ENCODE assay signal across 34 cellular contexts in the genomic region with DNA sequence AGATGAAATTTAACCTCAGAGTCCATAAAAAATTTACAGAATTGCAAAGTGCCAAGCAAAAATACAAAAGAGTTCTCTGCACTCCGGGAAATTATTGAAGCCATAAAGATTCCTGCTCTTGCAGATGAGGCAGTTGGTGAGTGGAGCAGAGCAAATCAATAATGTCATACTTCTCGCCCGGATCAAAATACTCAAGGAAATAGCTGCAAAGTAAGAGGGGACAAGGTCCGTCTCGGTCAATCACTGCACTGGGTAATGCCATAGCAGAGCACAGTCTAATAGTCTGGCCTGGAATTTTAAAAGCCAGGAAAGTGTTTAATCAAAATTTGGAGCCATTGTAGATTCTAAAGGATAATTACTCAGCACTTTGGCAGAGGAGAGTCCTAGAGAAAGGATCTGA. TPM values are rescaled to one million over a fixed set of nuclear protein-coding genes. Genes with fewer than 3 reads are reported as not detected.
"Had no signal": no experiment of that assay in that cellular context is flagged by ENCODE, and none has a peak within 500 bp of the region (broad histone marks: within the 10 kb centered on the region; RNA-seq: fewer than 3 reads in every experiment).

No MANE protein-coding gene starts in this region.

- H3K27me3 ChIP-seq: esophagus squamous epithelium, gastroesophageal sphincter had no signal

- DNase-seq: activated CD4-positive, alpha-beta memory T cell treated with anti-CD3 and anti-CD28 coated beads, Interleukin-2, amount 10 ng/mL, durations not matched to agents 7 days and 5 days; activated CD4-positive, alpha-beta T cell treated with anti-CD3 and anti-CD28 coated beads for 1 hour; activated CD4-positive, alpha-beta T cell treated with anti-CD3 and anti-CD28 coated beads for 4 hours; activated CD4-positive, alpha-beta T cell treated with anti-CD3 and anti-CD28 coated beads, Interleukin-2, amount 10 ng/mL, durations not matched to agents 7 days and 5 days; activated CD4-positive, alpha-beta T cell treated with anti-CD3 and anti-CD28 coated beads, Interleukin-2, amount 50 U/mL, for 4 hours; activated CD8-positive, alpha-beta memory T cell treated with anti-CD3 and anti-CD28 coated beads, Interleukin-2, amount 50 U/mL, for 48 hours; activated effector memory CD4-positive, alpha-beta T cell treated with Interleukin-2 at 50 U/mL for 16 hours; activated gamma-delta T cell treated with Interleukin-2 at 50 U/mL for 16 hours; activated naive CD4-positive, alpha-beta T cell treated with anti-CD3 and anti-CD28 coated beads, Interleukin-2, amount 50 U/mL, for 16 hours; activated naive CD4-positive, alpha-beta T cell treated with Interleukin-2 at 50 U/mL for 16 hours; activated T-cell treated with anti-CD3 and anti-CD28 coated beads for 4 hours; activated T-cell treated with anti-CD3 and anti-CD28 coated beads, Interleukin-2, amount 50 U/mL, for 24 hours; amniotic stem cell; anterior cingulate cortex; caudate nucleus; cortex of kidney; dermis blood vessel endothelial cell; effector CD4-positive, alpha-beta T cell; esophagus squamous epithelium; foreskin melanocyte; T-helper 2 cell had no signal

- H3K27ac Mint-ChIP-seq: activated CD4-positive, alpha-beta memory T cell treated with anti-CD3 and anti-CD28 coated beads, Interleukin-2, amount 10 ng/mL, durations not matched to agents 7 days and 5 days; activated CD4-positive, alpha-beta T cell treated with anti-CD3 and anti-CD28 coated beads, Interleukin-2, amount 10 ng/mL, durations not matched to agents 7 days and 5 days; activated naive CD8-positive, alpha-beta T cell; activated T-cell treated with anti-CD3 and anti-CD28 coated beads, Interleukin-2, amount 50 U/mL, for 24 hours; activated T-helper 17 cell treated with anti-CD3 and anti-CD28 coated beads, Interleukin-2, amount 50 U/mL, for 72 hours had no signal

- ATAC-seq: activated T-helper 17 cell treated with anti-CD3 and anti-CD28 coated beads, Interleukin-2, amount 50 U/mL, for 72 hours; gastroesophageal sphincter; WTC11 had no signal

- H3K9me3 ChIP-seq: esophagus squamous epithelium, gastroesophageal sphincter had no signal

- H3K4me1 ChIP-seq: esophagus squamous epithelium, gastroesophageal sphincter had no signal

- H3K4me3 Mint-ChIP-seq: activated CD4-positive, alpha-beta memory T cell treated with anti-CD3 and anti-CD28 coated beads, Interleukin-2, amount 10 ng/mL, durations not matched to agents 7 days and 5 days; activated CD4-positive, alpha-beta T cell treated with anti-CD3 and anti-CD28 coated beads, Interleukin-2, amount 10 ng/mL, durations not matched to agents 7 days and 5 days; activated naive CD8-positive, alpha-beta T cell; activated T-cell treated with anti-CD3 and anti-CD28 coated beads, Interleukin-2, amount 50 U/mL, for 24 hours; activated T-helper 17 cell treated with anti-CD3 and anti-CD28 coated beads, Interleukin-2, amount 50 U/mL, for 72 hours; WTC11 had no signal

- H3K27me3 Mint-ChIP-seq: activated CD4-positive, alpha-beta memory T cell treated with anti-CD3 and anti-CD28 coated beads, Interleukin-2, amount 10 ng/mL, durations not matched to agents 7 days and 5 days; activated CD4-positive, alpha-beta T cell treated with anti-CD3 and anti-CD28 coated beads, Interleukin-2, amount 10 ng/mL, durations not matched to agents 7 days and 5 days had no signal

- H3K36me3 Mint-ChIP-seq: activated naive CD8-positive, alpha-beta T cell; WTC11 had no signal

- H3K4me1 Mint-ChIP-seq: activated CD4-positive, alpha-beta memory T cell treated with anti-CD3 and anti-CD28 coated beads, Interleukin-2, amount 10 ng/mL, durations not matched to agents 7 days and 5 days; activated CD4-positive, alpha-beta T cell treated with anti-CD3 and anti-CD28 coated beads, Interleukin-2, amount 10 ng/mL, durations not matched to agents 7 days and 5 days; activated T-helper 17 cell treated with anti-CD3 and anti-CD28 coated beads, Interleukin-2, amount 50 U/mL, for 72 hours had no signal

- H3K4me3 ChIP-seq: esophagus squamous epithelium, gastroesophageal sphincter had no signal

- H3K27ac ChIP-seq: epithelial cell of prostate, esophagus squamous epithelium, gastroesophageal sphincter, VCaP had no signal

- H3K9me3 Mint-ChIP-seq: activated CD4-positive, alpha-beta memory T cell treated with anti-CD3 and anti-CD28 coated beads, Interleukin-2, amount 10 ng/mL, durations not matched to agents 7 days and 5 days; activated CD4-positive, alpha-beta T cell treated with anti-CD3 and anti-CD28 coated beads, Interleukin-2, amount 10 ng/mL, durations not matched to agents 7 days and 5 days; activated T-cell treated with anti-CD3 and anti-CD28 coated beads, Interleukin-2, amount 50 U/mL, for 24 hours; activated T-helper 17 cell treated with anti-CD3 and anti-CD28 coated beads, Interleukin-2, amount 50 U/mL, for 72 hours; WTC11 had no signal

- H3K36me3 ChIP-seq: esophagus squamous epithelium, gastroesophageal sphincter had no signal

RNA-seq across cellular contexts. Expression of gene GP2, which starts 58.9 kb away (rescaled TPM):
- total RNA-seq: activated CD4-positive, alpha-beta memory T cell treated with anti-CD3 and anti-CD28 coated beads, Interleukin-2, amount 10 ng/mL, durations not matched to agents 7 days and 5 days; activated CD4-positive, alpha-beta T cell treated with anti-CD3 and anti-CD28 coated beads, Interleukin-2, amount 10 ng/mL, durations not matched to agents 7 days and 5 days; activated T-helper 17 cell treated with anti-CD3 and anti-CD28 coated beads, Interleukin-2, amount 50 U/mL, for 72 hours; astrocyte; chondrocyte; dermis blood vessel endothelial cell; endothelial cell of umbilical vein; esophagus squamous epithelium; fibroblast of lung; fibroblast of villous mesenchyme; glomerular endothelial cell; T-helper 1 cell treated with Interleukin-12 subunit alpha and Interleukin-12 subunit beta and Interleukin-4 antibody, amounts not matched to agents 30 ng/mL and 1 ng/mL, for 36 hours had no signal
